Comparison of ENCODE assay signal across 1 cellular context in genomic region chr17:38824899-38825761, GRCh38.
TF ChIP-seq lines count a peak whose summit lies in the region.

Gene CWC25, minus strand, starts transcription at chr17:38825321. Its CDS starts 138 bp downstream, at chr17:38825183.

TF ChIP-seq in HepG2, 621 proteins besides CTCF, POLR2A, EP300 and RAD21 (continued from another document and continues in another):
- peak; percentile 93 for TF ChIP-seq BCL3 (CRISPR knock-in tag; IDR thresholded peaks at IDR 0.05)
- TF ChIP-seq REL (CRISPR knock-in tag; conservative IDR thresholded peaks at IDR 0.05) = no peak
- TF ChIP-seq SP2 (CRISPR knock-in tag; IDR thresholded peaks at IDR 0.05) = peak; percentile 75
- TF ChIP-seq ZNF230 (CRISPR knock-in tag; IDR thresholded peaks at IDR 0.05) = peak; percentile 66; the same call in 1 of the 2 replicates
- TF ChIP-seq PAF1 (CRISPR knock-in tag; IDR thresholded peaks at IDR 0.05) = 0 out of 2 replicates have a peak, but pooled peaks have one; percentile 57
- peak; percentile 98 for TF ChIP-seq ZMYM4 (CRISPR knock-in tag; IDR thresholded peaks at IDR 0.05)
- TF ChIP-seq HDAC6 (IDR thresholded peaks at IDR 0.05; ENCODE audit: low read depth, low read length) = no peak
- TF ChIP-seq EED (CRISPR knock-in tag; IDR thresholded peaks at IDR 0.05) = peak; percentile 93
- TF ChIP-seq MIER3 (CRISPR knock-in tag; IDR thresholded peaks at IDR 0.05; ENCODE audit: borderline replicate concordance) = peak; percentile 98
- no peak for TF ChIP-seq PRDM4 (CRISPR knock-in tag; IDR thresholded peaks at IDR 0.05; ENCODE audit: borderline replicate concordance)
- TF ChIP-seq RBM22 (optimal IDR thresholded peaks at IDR 0.05; ENCODE audit: low read length) = peak; percentile 66
- peak; percentile 98 for TF ChIP-seq TARDBP (CRISPR knock-in tag; IDR thresholded peaks at IDR 0.05)
- 0 out of 2 replicates have a peak, but pooled peaks have one; percentile 46 for TF ChIP-seq RARG (CRISPR knock-in tag; IDR thresholded peaks at IDR 0.05; ENCODE audit: low read depth)
- TF ChIP-seq TRIM22 (IDR thresholded peaks at IDR 0.05) = no peak
- peak; percentile 93 for TF ChIP-seq ZNF136 (CRISPR knock-in tag; IDR thresholded peaks at IDR 0.05; ENCODE audit: low read depth)
- TF ChIP-seq ELF3 (CRISPR knock-in tag; IDR thresholded peaks at IDR 0.05) = peak; percentile 96
- TF ChIP-seq ZNF75D (CRISPR knock-in tag; IDR thresholded peaks at IDR 0.05; ENCODE audit: borderline replicate concordance) = no peak; the same call in 1 of the 2 replicates
- peak; percentile 88 for TF ChIP-seq CBX1 (IDR thresholded peaks at IDR 0.05; ENCODE audit: low read depth)
- no peak; the same call in 1 of the 2 replicates for TF ChIP-seq SNAPC5 (CRISPR knock-in tag; IDR thresholded peaks at IDR 0.05; ENCODE audit: borderline replicate concordance)
- peak; percentile 99 for TF ChIP-seq ZBTB21 (CRISPR knock-in tag; IDR thresholded peaks at IDR 0.05)
- TF ChIP-seq TAF15 (IDR thresholded peaks at IDR 0.05; ENCODE audit: low read depth, low read length, poor library complexity, severe bottlenecking) = peak; percentile 94
- no peak for TF ChIP-seq PRDM15 (CRISPR knock-in tag; IDR thresholded peaks at IDR 0.05)
- peak; percentile 81 for TF ChIP-seq ZNF777 (CRISPR knock-in tag; IDR thresholded peaks at IDR 0.05)
- TF ChIP-seq ZBTB1 (CRISPR knock-in tag; IDR thresholded peaks at IDR 0.05; ENCODE audit: borderline replicate concordance) = no peak
- no peak; the same call in 1 of the 2 replicates for TF ChIP-seq ZNF383 (CRISPR knock-in tag; IDR thresholded peaks at IDR 0.05; ENCODE audit: borderline replicate concordance)
- TF ChIP-seq MLXIP (CRISPR knock-in tag; IDR thresholded peaks at IDR 0.05; ENCODE audit: borderline replicate concordance) = no peak
- peak; percentile 97 for TF ChIP-seq REPIN1 (CRISPR knock-in tag; IDR thresholded peaks at IDR 0.05; ENCODE audit: borderline replicate concordance, low read depth)
- peak; percentile 75; the same call in 1 of the 2 replicates for TF ChIP-seq ZNF232 (CRISPR knock-in tag; IDR thresholded peaks at IDR 0.05; ENCODE audit: borderline replicate concordance)
- peak; percentile 89 for TF ChIP-seq GTF2F1 (IDR thresholded peaks at IDR 0.05; ENCODE audit: low read length)
- TF ChIP-seq ZFP41 (CRISPR knock-in tag; IDR thresholded peaks at IDR 0.05; ENCODE audit: borderline replicate concordance) = peak; percentile 50; the same call in 1 of the 2 replicates
- TF ChIP-seq ZNF143 (CRISPR knock-in tag; IDR thresholded peaks at IDR 0.05) = peak; percentile 81
- no peak for TF ChIP-seq ZFP37 (CRISPR knock-in tag; IDR thresholded peaks at IDR 0.05; ENCODE audit: borderline replicate concordance)
- TF ChIP-seq ZNF3 (CRISPR knock-in tag; IDR thresholded peaks at IDR 0.05) = no peak
- peak; percentile 96 for TF ChIP-seq ZBTB38 (CRISPR knock-in tag; IDR thresholded peaks at IDR 0.05)
- peak; percentile 91 for TF ChIP-seq MIXL1 (CRISPR knock-in tag; IDR thresholded peaks at IDR 0.05)
- TF ChIP-seq NONO (IDR thresholded peaks at IDR 0.05) = no peak
- TF ChIP-seq NONO (CRISPR knock-in tag; conservative IDR thresholded peaks at IDR 0.05) = peak; percentile 98
- peak; percentile 87; the same call in 1 of the 2 replicates for TF ChIP-seq ZSCAN29 (CRISPR knock-in tag; conservative IDR thresholded peaks at IDR 0.05)
- TF ChIP-seq ZSCAN21 (CRISPR knock-in tag; IDR thresholded peaks at IDR 0.05; ENCODE audit: borderline replicate concordance) = peak; percentile 93; the same call in 1 of the 2 replicates
- TF ChIP-seq ZNF878 (CRISPR knock-in tag; IDR thresholded peaks at IDR 0.05) = no peak; the same call in 1 of the 2 replicates
- peak; percentile 80 for TF ChIP-seq TFDP1 (CRISPR knock-in tag; IDR thresholded peaks at IDR 0.05; ENCODE audit: borderline replicate concordance)
- TF ChIP-seq PLRG1 (conservative IDR thresholded peaks at IDR 0.05) = no peak
- peak; percentile 90; the same call in 1 of the 2 replicates for TF ChIP-seq NFATC3 (CRISPR knock-in tag; IDR thresholded peaks at IDR 0.05)
- peak; percentile 96 for TF ChIP-seq POLR2AphosphoS5 (IDR thresholded peaks at IDR 0.05; ENCODE audit: low read depth, low read length)
- no peak for TF ChIP-seq ZNF20 (CRISPR knock-in tag; IDR thresholded peaks at IDR 0.05)
- TF ChIP-seq AHR (CRISPR knock-in tag; IDR thresholded peaks at IDR 0.05) = 0 out of 2 replicates have a peak, but pooled peaks have one; percentile 92
- peak; percentile 89 for TF ChIP-seq BCL6 (CRISPR knock-in tag; IDR thresholded peaks at IDR 0.05)
- no peak for TF ChIP-seq ZNF549 (CRISPR knock-in tag; IDR thresholded peaks at IDR 0.05)
- TF ChIP-seq SSRP1 (CRISPR knock-in tag; IDR thresholded peaks at IDR 0.05) = peak; percentile 0; the same call in 1 of the 2 replicates
- TF ChIP-seq MAX (IDR thresholded peaks at IDR 0.05) = peak; percentile 91
- no peak for TF ChIP-seq ZNF660 (CRISPR knock-in tag; IDR thresholded peaks at IDR 0.05; ENCODE audit: borderline replicate concordance, low read depth)
- TF ChIP-seq CSRNP2 (CRISPR knock-in tag; conservative IDR thresholded peaks at IDR 0.05; ENCODE audit: low read depth) = no peak
- TF ChIP-seq THYN1 (CRISPR knock-in tag; IDR thresholded peaks at IDR 0.05; ENCODE audit: borderline replicate concordance, low read depth) = no peak
- TF ChIP-seq CBX5 (CRISPR knock-in tag; IDR thresholded peaks at IDR 0.05; ENCODE audit: borderline replicate concordance) = peak; percentile 95; the same call in 1 of the 2 replicates
- no peak for TF ChIP-seq ZNF33A (CRISPR knock-in tag; IDR thresholded peaks at IDR 0.05; ENCODE audit: borderline replicate concordance)
- TF ChIP-seq POLR2G (IDR thresholded peaks at IDR 0.05; ENCODE audit: low read depth, low read length) = peak; percentile 98
- no peak for TF ChIP-seq ZSCAN20 (CRISPR knock-in tag; IDR thresholded peaks at IDR 0.05; ENCODE audit: borderline replicate concordance)
- TF ChIP-seq TEAD2 (CRISPR knock-in tag; IDR thresholded peaks at IDR 0.05) = no peak
- no peak for TF ChIP-seq CENPX (CRISPR knock-in tag; IDR thresholded peaks at IDR 0.05)
